In genomic region chr11:69213315-69213714, GRCh38 we compare ENCODE assay signal across 16 cellular contexts. TPM values are rescaled to one million over a fixed set of nuclear protein-coding genes. Genes with fewer than 3 reads are reported as not detected.
DNase-seq lines count a peak whose midpoint lies in the region; ATAC-seq and TF ChIP-seq lines count a peak whose summit lies in the region.
"Had no signal": no experiment of that assay in that cellular context is flagged by ENCODE, and none has a peak within 500 bp of the region (broad histone marks: within the 10 kb centered on the region; RNA-seq: fewer than 3 reads in every experiment).

No MANE protein-coding gene starts in this region.

- 78% methylated on average over 4 of the region's 9 CpGs for WGBS in mesenchymal stem cell

- ATAC-seq in stimulated activated naive B cell treated with anti-CD40 and anti-IgM and Interleukin-4, amounts not matched to agents 10 μg/mL and 1 μg/mL and 100 μg/mL, for 72 hours (replicated peaks) = peak in 1 of 2 donors; percentile 59

- peaks cover 31% of the 10 kb centered on the region for H3K4me1 Mint-ChIP-seq in activated T-cell treated with anti-CD3 and anti-CD28 coated beads, Interleukin-2, amount 50 U/mL, for 24 hours (ENCODE audit: low read depth)
- peaks cover 13 to 25% of the 10 kb centered on the region in 2 donors for H3K4me1 Mint-ChIP-seq in stimulated activated naive B cell treated with anti-CD40 and anti-IgM and Interleukin-4, amounts not matched to agents 10 μg/mL and 1 μg/mL and 100 μg/mL, for 72 hours
- no peaks in the 10 kb centered on the region for H3K4me1 Mint-ChIP-seq in endothelial cell (ENCODE audit: unreplicated experiment)

- no peak overlapping the region for H3K4me3 ChIP-seq in mesenchymal stem cell (ENCODE audit: insufficient read depth in 1 of 2, low read depth in 1 of 2, low read length in 2 of 2)
- H3K4me3 ChIP-seq: ascending aorta had no signal

- H2BK120ac ChIP-seq in mesenchymal stem cell (ENCODE audit: low read depth, low read length) = no peak overlapping the region

- peaks cover 6% of the 10 kb centered on the region for H3K9me3 ChIP-seq in mesenchymal stem cell (ENCODE audit: control insufficient read depth, low read length)
- H3K9me3 ChIP-seq: ascending aorta had no signal

- TF ChIP-seq POLR2A in erythroblast (IDR thresholded peaks at IDR 0.05; ENCODE audit: low read length) = no peak

- peak; percentile 64 for DNase-seq in activated effector memory CD4-positive, alpha-beta T cell treated with anti-CD3 and anti-CD28 coated beads, Interleukin-2, amount 50 U/mL, for 16 hours
- DNase-seq in activated effector memory CD4-positive, alpha-beta T cell treated with Interleukin-2 at 50 U/mL for 16 hours = no peak
- peak; percentile 36 for DNase-seq in activated T-cell treated with anti-CD3 and anti-CD28 coated beads, Interleukin-2, amount 50 U/mL, for 24 hours
- DNase-seq in mesenchymal stem cell (peak; percentile 15), T1000 (lab: John Stamatoyannopoulos, UW) (no peak), erythroblast (lab: John Stamatoyannopoulos, UW) (no peak), endothelial cell (ENCODE audit: low spot score) (no peak)
- DNase-seq in stimulated activated naive B cell treated with anti-CD40 and anti-IgM and Interleukin-4, amounts not matched to agents 10 μg/mL and 1 μg/mL and 100 μg/mL, for 72 hours = peak; percentile 12
- DNase-seq: foreskin fibroblast, HFFc6, mesendoderm, MV-4-11, NCI-H2227 treated with DMSO at 0.1 percent for 48 hours, nucleus accumbens had no signal

- no peak overlapping the region for H3K4me2 ChIP-seq in mesenchymal stem cell (ENCODE audit: low read length, poor library complexity, severe bottlenecking)

- no peaks in the 10 kb centered on the region for H3K79me1 ChIP-seq in mesenchymal stem cell (replicated peaks; ENCODE audit: low read length, poor library complexity, severe bottlenecking)

- no peak overlapping the region for H2BK12ac ChIP-seq in mesenchymal stem cell (ENCODE audit: low read length in 2 of 2)

- no peak overlapping the region for H3K27ac ChIP-seq in mesenchymal stem cell (ENCODE audit: low read length, poor library complexity, severe bottlenecking)
- H3K27ac ChIP-seq: ascending aorta had no signal

- peak overlapping the region; percentile 50 for H3K27ac Mint-ChIP-seq in activated T-cell treated with anti-CD3 and anti-CD28 coated beads, Interleukin-2, amount 50 U/mL, for 24 hours
- H3K27ac Mint-ChIP-seq in stimulated activated naive B cell treated with anti-CD40 and anti-IgM and Interleukin-4, amounts not matched to agents 10 μg/mL and 1 μg/mL and 100 μg/mL, for 72 hours = peak overlapping the region; percentile 16
- H3K27ac Mint-ChIP-seq in endothelial cell (ENCODE audit: unreplicated experiment) = no peak overlapping the region
- H3K27ac Mint-ChIP-seq: HFFc6 had no signal

- no peak overlapping the region for H2BK15ac ChIP-seq in mesenchymal stem cell (ENCODE audit: low read depth, poor library complexity, severe bottlenecking)

- H3K9ac ChIP-seq in mesenchymal stem cell (ENCODE audit: low read length) = no peak overlapping the region

- H3K4me3 Mint-ChIP-seq in activated T-cell treated with anti-CD3 and anti-CD28 coated beads, Interleukin-2, amount 50 U/mL, for 24 hours = no peak overlapping the region
- H3K4me3 Mint-ChIP-seq in stimulated activated naive B cell treated with anti-CD40 and anti-IgM and Interleukin-4, amounts not matched to agents 10 μg/mL and 1 μg/mL and 100 μg/mL, for 72 hours = no peak overlapping the region
- no peak overlapping the region for H3K4me3 Mint-ChIP-seq in endothelial cell (ENCODE audit: unreplicated experiment)
- H3K4me3 Mint-ChIP-seq: HFFc6 had no signal

- TF ChIP-seq CTCF in endothelial cell (IDR thresholded peaks at IDR 0.05; ENCODE audit: unreplicated experiment) = no peak

- no peak overlapping the region for H2BK5ac ChIP-seq in mesenchymal stem cell (ENCODE audit: low read depth, low read length, poor library complexity, severe bottlenecking)

- no peak overlapping the region for H2AFZ ChIP-seq in mesenchymal stem cell (ENCODE audit: low read depth, low read length)

- no peaks in the 10 kb centered on the region for H3K9me3 Mint-ChIP-seq in activated T-cell treated with anti-CD3 and anti-CD28 coated beads, Interleukin-2, amount 50 U/mL, for 24 hours
- peaks cover 11 to 12% of the 10 kb centered on the region in 2 donors for H3K9me3 Mint-ChIP-seq in stimulated activated naive B cell treated with anti-CD40 and anti-IgM and Interleukin-4, amounts not matched to agents 10 μg/mL and 1 μg/mL and 100 μg/mL, for 72 hours
- H3K9me3 Mint-ChIP-seq in endothelial cell (ENCODE audit: unreplicated experiment) = no peaks in the 10 kb centered on the region

- H3K27me3 Mint-ChIP-seq in activated T-cell treated with anti-CD3 and anti-CD28 coated beads, Interleukin-2, amount 50 U/mL, for 24 hours = peaks cover 25% of the 10 kb centered on the region
- H3K27me3 Mint-ChIP-seq in stimulated activated naive B cell treated with anti-CD40 and anti-IgM and Interleukin-4, amounts not matched to agents 10 μg/mL and 1 μg/mL and 100 μg/mL, for 72 hours = peaks cover 30 to 44% of the 10 kb centered on the region in 2 donors
- H3K27me3 Mint-ChIP-seq in endothelial cell (ENCODE audit: unreplicated experiment) = peaks cover 11% of the 10 kb centered on the region

- H3K14ac ChIP-seq in mesenchymal stem cell (ENCODE audit: low read length in 2 of 2) = no peak overlapping the region

- H3K4ac ChIP-seq in mesenchymal stem cell (ENCODE audit: low read depth in 1 of 2, low read length in 2 of 2) = no peak overlapping the region

- H3K36me3 Mint-ChIP-seq in activated T-cell treated with anti-CD3 and anti-CD28 coated beads, Interleukin-2, amount 50 U/mL, for 24 hours (ENCODE audit: low read depth) = no peaks in the 10 kb centered on the region
- peaks cover 0 to 5% of the 10 kb centered on the region in 2 donors for H3K36me3 Mint-ChIP-seq in stimulated activated naive B cell treated with anti-CD40 and anti-IgM and Interleukin-4, amounts not matched to agents 10 μg/mL and 1 μg/mL and 100 μg/mL, for 72 hours
- H3K36me3 Mint-ChIP-seq in endothelial cell (ENCODE audit: low read depth, unreplicated experiment) = no peaks in the 10 kb centered on the region

- no peaks in the 10 kb centered on the region for H3K36me3 ChIP-seq in mesenchymal stem cell (ENCODE audit: control insufficient read depth in 1 of 2, insufficient read depth in 2 of 2, low read depth in 1 of 2, low read length in 2 of 2)
- H3K36me3 ChIP-seq: ascending aorta had no signal

- H3K27me3 ChIP-seq in mesenchymal stem cell (ENCODE audit: control insufficient read depth in 1 of 2, insufficient read depth in 1 of 2, low read length in 2 of 2) = peaks cover 68 to 74% of the 10 kb centered on the region in 2 experiments
- H3K27me3 ChIP-seq: ascending aorta had no signal

- H4K91ac ChIP-seq in mesenchymal stem cell (ENCODE audit: low read length) = no peak overlapping the region

- no peak overlapping the region for H4K8ac ChIP-seq in mesenchymal stem cell (ENCODE audit: low read length)

- H3K4me1 ChIP-seq in mesenchymal stem cell (ENCODE audit: control insufficient read depth, insufficient read depth, low read depth, low read length) = no peaks in the 10 kb centered on the region
- H3K4me1 ChIP-seq: ascending aorta had no signal

- H3K18ac ChIP-seq in mesenchymal stem cell (ENCODE audit: low read depth in 1 of 2, low read length in 2 of 2) = no peak overlapping the region

- H3K23ac ChIP-seq in mesenchymal stem cell (ENCODE audit: low read length in 2 of 2) = no peak overlapping the region

- no peak overlapping the region for H2AK5ac ChIP-seq in mesenchymal stem cell (ENCODE audit: low read length, severe bottlenecking)

RNA-seq across cellular contexts. Expression of gene SMIM38, which starts 57.6 kb away (rescaled TPM):
- polyA plus RNA-seq in mesenchymal stem cell (2013, experiment 1 of 2) = 0.03 TPM
- polyA plus RNA-seq in mesenchymal stem cell (2013, experiment 2 of 2) = 0.01 TPM
- not detected for total RNA-seq in endothelial cell (ENCODE audit: unreplicated experiment)
- total RNA-seq: dermis microvascular lymphatic vessel endothelial cell, HFFc6 had no signal

Comparison
In these comparisons a context has a peak if more than half of its experiments do, and no peak if none do; other contexts are left out.
1. DNase-seq: peak in activated effector memory CD4-positive, alpha-beta T cell treated with anti-CD3 and anti-CD28 coated beads, Interleukin-2, amount 50 U/mL, for 16 hours (single experiment), activated T-cell treated with anti-CD3 and anti-CD28 coated beads, Interleukin-2, amount 50 U/mL, for 24 hours (single experiment), mesenchymal stem cell (single experiment) and stimulated activated naive B cell treated with anti-CD40 and anti-IgM and Interleukin-4, amounts not matched to agents 10 μg/mL and 1 μg/mL and 100 μg/mL, for 72 hours (single experiment); none in activated effector memory CD4-positive, alpha-beta T cell treated with Interleukin-2 at 50 U/mL for 16 hours (single experiment), T1000 (single experiment), erythroblast (0 of 2) and endothelial cell (single experiment).